Comparison of ENCODE assay signal across 1 cellular context in the genomic region with DNA sequence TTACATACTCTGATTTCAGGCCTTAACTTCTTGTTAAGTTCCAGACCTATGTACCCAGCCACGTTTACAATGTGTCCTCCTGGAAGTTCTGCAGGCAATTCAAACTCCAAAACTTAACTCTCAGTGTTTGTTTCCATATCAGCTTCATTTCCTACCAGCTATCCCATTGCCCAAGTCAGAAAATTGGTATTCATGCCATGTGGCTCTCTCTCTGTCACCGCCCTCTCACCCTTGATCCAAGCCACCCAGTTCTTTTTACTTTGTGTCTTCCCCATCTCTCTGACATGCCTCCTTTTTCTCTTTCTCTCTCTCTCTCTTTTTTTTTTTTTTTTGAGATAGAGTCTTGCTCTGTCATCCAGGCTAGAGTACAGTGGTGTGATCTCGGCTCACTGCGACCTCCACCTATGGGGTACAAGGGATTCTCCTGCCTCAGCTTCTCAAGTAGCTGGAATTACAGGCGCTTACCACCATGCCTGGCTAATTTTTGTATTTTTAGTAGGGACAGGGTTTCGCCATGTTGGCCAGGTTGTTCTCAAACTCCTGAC.
TF ChIP-seq lines count a peak whose summit lies in the region.

No MANE protein-coding gene starts in this region.

TF ChIP-seq in GM23338, 12 proteins besides CTCF, POLR2A, EP300 and RAD21:
- TF ChIP-seq, protein P1, sequence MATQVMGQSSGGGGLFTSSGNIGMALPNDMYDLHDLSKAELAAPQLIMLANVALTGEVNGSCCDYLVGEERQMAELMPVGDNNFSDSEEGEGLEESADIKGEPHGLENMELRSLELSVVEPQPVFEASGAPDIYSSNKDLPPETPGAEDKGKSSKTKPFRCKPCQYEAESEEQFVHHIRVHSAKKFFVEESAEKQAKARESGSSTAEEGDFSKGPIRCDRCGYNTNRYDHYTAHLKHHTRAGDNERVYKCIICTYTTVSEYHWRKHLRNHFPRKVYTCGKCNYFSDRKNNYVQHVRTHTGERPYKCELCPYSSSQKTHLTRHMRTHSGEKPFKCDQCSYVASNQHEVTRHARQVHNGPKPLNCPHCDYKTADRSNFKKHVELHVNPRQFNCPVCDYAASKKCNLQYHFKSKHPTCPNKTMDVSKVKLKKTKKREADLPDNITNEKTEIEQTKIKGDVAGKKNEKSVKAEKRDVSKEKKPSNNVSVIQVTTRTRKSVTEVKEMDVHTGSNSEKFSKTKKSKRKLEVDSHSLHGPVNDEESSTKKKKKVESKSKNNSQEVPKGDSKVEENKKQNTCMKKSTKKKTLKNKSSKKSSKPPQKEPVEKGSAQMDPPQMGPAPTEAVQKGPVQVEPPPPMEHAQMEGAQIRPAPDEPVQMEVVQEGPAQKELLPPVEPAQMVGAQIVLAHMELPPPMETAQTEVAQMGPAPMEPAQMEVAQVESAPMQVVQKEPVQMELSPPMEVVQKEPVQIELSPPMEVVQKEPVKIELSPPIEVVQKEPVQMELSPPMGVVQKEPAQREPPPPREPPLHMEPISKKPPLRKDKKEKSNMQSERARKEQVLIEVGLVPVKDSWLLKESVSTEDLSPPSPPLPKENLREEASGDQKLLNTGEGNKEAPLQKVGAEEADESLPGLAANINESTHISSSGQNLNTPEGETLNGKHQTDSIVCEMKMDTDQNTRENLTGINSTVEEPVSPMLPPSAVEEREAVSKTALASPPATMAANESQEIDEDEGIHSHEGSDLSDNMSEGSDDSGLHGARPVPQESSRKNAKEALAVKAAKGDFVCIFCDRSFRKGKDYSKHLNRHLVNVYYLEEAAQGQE (IDR thresholded peaks at IDR 0.05; ENCODE audit: unreplicated experiment): no peak
- TF ChIP-seq ZNF114 (CRISPR knock-in tag; IDR thresholded peaks at IDR 0.05) (no peak), POLR2AphosphoS5 (IDR thresholded peaks at IDR 0.05; ENCODE audit: low read depth) (no peak), ZNF331 (CRISPR knock-in tag; IDR thresholded peaks at IDR 0.05; ENCODE audit: low read depth) (no peak), EZH2 (IDR thresholded peaks at IDR 0.05; ENCODE audit: low read depth, unreplicated experiment) (no peak), CREB1 (CRISPR knock-in tag; IDR thresholded peaks at IDR 0.05; ENCODE audit: low read depth) (no peak), ETS1 (IDR thresholded peaks at IDR 0.05) (no peak), JUNB (IDR thresholded peaks at IDR 0.05; ENCODE audit: unreplicated experiment) (no peak), EZH2phosphoT487 (IDR thresholded peaks at IDR 0.05; ENCODE audit: unreplicated experiment) (no peak), STAT1 (IDR thresholded peaks at IDR 0.05; ENCODE audit: unreplicated experiment) (no peak), NANOG (IDR thresholded peaks at IDR 0.05; ENCODE audit: borderline replicate concordance) (no peak)
- TF ChIP-seq, protein P2, sequence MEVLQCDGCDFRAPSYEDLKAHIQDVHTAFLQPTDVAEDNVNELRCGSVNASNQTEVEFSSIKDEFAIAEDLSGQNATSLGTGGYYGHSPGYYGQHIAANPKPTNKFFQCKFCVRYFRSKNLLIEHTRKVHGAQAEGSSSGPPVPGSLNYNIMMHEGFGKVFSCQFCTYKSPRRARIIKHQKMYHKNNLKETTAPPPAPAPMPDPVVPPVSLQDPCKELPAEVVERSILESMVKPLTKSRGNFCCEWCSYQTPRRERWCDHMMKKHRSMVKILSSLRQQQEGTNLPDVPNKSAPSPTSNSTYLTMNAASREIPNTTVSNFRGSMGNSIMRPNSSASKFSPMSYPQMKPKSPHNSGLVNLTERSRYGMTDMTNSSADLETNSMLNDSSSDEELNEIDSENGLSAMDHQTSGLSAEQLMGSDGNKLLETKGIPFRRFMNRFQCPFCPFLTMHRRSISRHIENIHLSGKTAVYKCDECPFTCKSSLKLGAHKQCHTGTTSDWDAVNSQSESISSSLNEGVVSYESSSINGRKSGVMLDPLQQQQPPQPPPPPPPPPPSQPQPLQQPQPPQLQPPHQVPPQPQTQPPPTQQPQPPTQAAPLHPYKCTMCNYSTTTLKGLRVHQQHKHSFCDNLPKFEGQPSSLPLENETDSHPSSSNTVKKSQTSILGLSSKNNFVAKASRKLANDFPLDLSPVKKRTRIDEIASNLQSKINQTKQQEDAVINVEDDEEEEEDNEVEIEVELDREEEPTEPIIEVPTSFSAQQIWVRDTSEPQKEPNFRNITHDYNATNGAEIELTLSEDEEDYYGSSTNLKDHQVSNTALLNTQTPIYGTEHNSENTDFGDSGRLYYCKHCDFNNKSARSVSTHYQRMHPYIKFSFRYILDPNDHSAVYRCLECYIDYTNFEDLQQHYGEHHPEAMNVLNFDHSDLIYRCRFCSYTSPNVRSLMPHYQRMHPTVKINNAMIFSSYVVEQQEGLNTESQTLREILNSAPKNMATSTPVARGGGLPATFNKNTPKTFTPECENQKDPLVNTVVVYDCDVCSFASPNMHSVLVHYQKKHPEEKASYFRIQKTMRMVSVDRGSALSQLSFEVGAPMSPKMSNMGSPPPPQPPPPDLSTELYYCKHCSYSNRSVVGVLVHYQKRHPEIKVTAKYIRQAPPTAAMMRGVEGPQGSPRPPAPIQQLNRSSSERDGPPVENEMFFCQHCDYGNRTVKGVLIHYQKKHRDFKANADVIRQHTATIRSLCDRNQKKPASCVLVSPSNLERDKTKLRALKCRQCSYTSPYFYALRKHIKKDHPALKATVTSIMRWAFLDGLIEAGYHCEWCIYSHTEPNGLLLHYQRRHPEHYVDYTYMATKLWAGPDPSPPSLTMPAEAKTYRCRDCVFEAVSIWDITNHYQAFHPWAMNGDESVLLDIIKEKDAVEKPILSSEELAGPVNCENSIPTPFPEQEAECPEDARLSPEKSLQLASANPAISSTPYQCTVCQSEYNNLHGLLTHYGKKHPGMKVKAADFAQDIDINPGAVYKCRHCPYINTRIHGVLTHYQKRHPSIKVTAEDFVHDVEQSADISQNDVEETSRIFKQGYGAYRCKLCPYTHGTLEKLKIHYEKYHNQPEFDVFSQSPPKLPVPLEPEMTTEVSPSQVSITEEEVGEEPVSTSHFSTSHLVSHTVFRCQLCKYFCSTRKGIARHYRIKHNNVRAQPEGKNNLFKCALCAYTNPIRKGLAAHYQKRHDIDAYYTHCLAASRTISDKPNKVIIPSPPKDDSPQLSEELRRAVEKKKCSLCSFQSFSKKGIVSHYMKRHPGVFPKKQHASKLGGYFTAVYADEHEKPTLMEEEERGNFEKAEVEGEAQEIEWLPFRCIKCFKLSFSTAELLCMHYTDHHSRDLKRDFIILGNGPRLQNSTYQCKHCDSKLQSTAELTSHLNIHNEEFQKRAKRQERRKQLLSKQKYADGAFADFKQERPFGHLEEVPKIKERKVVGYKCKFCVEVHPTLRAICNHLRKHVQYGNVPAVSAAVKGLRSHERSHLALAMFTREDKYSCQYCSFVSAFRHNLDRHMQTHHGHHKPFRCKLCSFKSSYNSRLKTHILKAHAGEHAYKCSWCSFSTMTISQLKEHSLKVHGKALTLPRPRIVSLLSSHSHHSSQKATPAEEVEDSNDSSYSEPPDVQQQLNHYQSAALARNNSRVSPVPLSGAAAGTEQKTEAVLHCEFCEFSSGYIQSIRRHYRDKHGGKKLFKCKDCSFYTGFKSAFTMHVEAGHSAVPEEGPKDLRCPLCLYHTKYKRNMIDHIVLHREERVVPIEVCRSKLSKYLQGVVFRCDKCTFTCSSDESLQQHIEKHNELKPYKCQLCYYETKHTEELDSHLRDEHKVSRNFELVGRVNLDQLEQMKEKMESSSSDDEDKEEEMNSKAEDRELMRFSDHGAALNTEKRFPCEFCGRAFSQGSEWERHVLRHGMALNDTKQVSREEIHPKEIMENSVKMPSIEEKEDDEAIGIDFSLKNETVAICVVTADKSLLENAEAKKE (CRISPR knock-in tag; IDR thresholded peaks at IDR 0.05): no peak
